1 cellular context compared by ENCODE assay signal in genomic region chr2:8680931-8681760, GRCh38.
TF ChIP-seq lines count a peak whose summit lies in the region.

No MANE protein-coding gene starts in this region.

TF ChIP-seq in SK-N-SH, 30 proteins besides CTCF, POLR2A, EP300 and RAD21 (continued from another document):
- TF ChIP-seq REST (IDR thresholded peaks at IDR 0.05; ENCODE audit: low read depth, low read length) (no peak), ZBTB33 (IDR thresholded peaks at IDR 0.05; ENCODE audit: borderline replicate concordance, low read depth) (no peak), YY1 (IDR thresholded peaks at IDR 0.05; ENCODE audit: low read depth) (no peak), EZH2phosphoT487 (IDR thresholded peaks at IDR 0.05; ENCODE audit: borderline replicate concordance, low read depth) (no peak), MEF2A (IDR thresholded peaks at IDR 0.05; ENCODE audit: borderline replicate concordance, low read depth) (no peak), GATA2 (CRISPR knock-in tag; IDR thresholded peaks at IDR 0.05) (no peak), JUND (IDR thresholded peaks at IDR 0.05) (no peak), RCOR1 (IDR thresholded peaks at IDR 0.05; ENCODE audit: low read length) (no peak)
- TF ChIP-seq, protein P1, sequence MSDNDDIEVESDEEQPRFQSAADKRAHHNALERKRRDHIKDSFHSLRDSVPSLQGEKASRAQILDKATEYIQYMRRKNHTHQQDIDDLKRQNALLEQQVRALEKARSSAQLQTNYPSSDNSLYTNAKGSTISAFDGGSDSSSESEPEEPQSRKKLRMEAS (IDR thresholded peaks at IDR 0.05; ENCODE audit: low read depth), result peak; percentile 44; the same call in 1 of the 2 replicates
- TF ChIP-seq, protein P2, sequence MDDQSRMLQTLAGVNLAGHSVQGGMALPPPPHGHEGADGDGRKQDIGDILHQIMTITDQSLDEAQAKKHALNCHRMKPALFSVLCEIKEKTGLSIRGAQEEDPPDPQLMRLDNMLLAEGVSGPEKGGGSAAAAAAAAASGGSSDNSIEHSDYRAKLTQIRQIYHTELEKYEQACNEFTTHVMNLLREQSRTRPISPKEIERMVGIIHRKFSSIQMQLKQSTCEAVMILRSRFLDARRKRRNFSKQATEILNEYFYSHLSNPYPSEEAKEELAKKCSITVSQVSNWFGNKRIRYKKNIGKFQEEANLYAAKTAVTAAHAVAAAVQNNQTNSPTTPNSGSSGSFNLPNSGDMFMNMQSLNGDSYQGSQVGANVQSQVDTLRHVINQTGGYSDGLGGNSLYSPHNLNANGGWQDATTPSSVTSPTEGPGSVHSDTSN (IDR thresholded peaks at IDR 0.05), result no peak
